ENCODE assay signal across 10 cellular contexts in genomic region chr2:152961376-152961775, GRCh38.
"Had no signal": no experiment of that assay in that cellular context is flagged by ENCODE, and none has a peak within 500 bp of the region (broad histone marks: within the 10 kb centered on the region; RNA-seq: fewer than 3 reads in every experiment).

No MANE protein-coding gene starts in this region.

- H3K4me1 Mint-ChIP-seq: IgD-negative memory B cell had no signal

- H2AFZ ChIP-seq: GM23248 had no signal

- H3K36me3 Mint-ChIP-seq: IgD-negative memory B cell had no signal

- H3K4me2 ChIP-seq: KMS-11 had no signal

- H3K4me1 ChIP-seq: HAP-1 had no signal

- H3K27ac ChIP-seq: GM23248, KMS-11 had no signal

- DNase-seq: GM23248, H7, HFFc6, KBM-7 had no signal

- H3K4me3 ChIP-seq: GM23248, HAP-1 had no signal

- H3K36me3 ChIP-seq: HAP-1 had no signal

- H3K27me3 Mint-ChIP-seq: IgD-negative memory B cell had no signal

- FAIRE-seq: H1, HepG2 had no signal

- H3K27ac Mint-ChIP-seq: HFFc6 had no signal

- H3K4me3 Mint-ChIP-seq: HFFc6, IgD-negative memory B cell had no signal

- H3K9me3 ChIP-seq: HAP-1 had no signal

- ATAC-seq: HCT116, HepG2 had no signal
